ENCODE assay signal across 10 cellular contexts in genomic region chr1:93661829-93662474, GRCh38. TPM values are rescaled to one million over a fixed set of nuclear protein-coding genes. Genes with fewer than 3 reads are reported as not detected.
DNase-seq lines count a peak whose midpoint lies in the region; ATAC-seq and TF ChIP-seq lines count a peak whose summit lies in the region.
"Had no signal": no experiment of that assay in that cellular context is flagged by ENCODE, and none has a peak within 500 bp of the region (broad histone marks: within the 10 kb centered on the region; RNA-seq: fewer than 3 reads in every experiment).

No MANE protein-coding gene starts in this region.

- peaks cover 2% of the 10 kb centered on the region; the same call in 1 of the 2 replicates for H4K20me1 ChIP-seq in GM23248 (ENCODE audit: insufficient read depth)

- H3F3A ChIP-seq in GM23248 (ENCODE audit: insufficient read depth), result peaks cover 93% of the 10 kb centered on the region

- H3K9me3 ChIP-seq in GM23248 (ENCODE audit: low read depth) (no peaks in the 10 kb centered on the region), SJSA1 (replicated peaks) (no peaks in the 10 kb centered on the region), thoracic aorta (no peaks in the 10 kb centered on the region)

- H3K4me1 ChIP-seq in GM23248 (ENCODE audit: insufficient read depth) (peaks cover 83% of the 10 kb centered on the region), SJSA1 (replicated peaks) (peaks cover 72% of the 10 kb centered on the region), thoracic aorta (ENCODE audit: control insufficient read depth in 1 of 2, low read depth in 2 of 2) (peaks cover 39 to 66% of the 10 kb centered on the region in 2 donors)

- in situ Hi-C loops in GM23248 (cut with MboI), result no loop called here

- WGBS in GM23248 (ENCODE audit: low coverage in 1 of 2, low lambda C conversion rate in 2 of 2, missing lambda C conversion rate in 2 of 2), 2 experiments, result 20% methylated on average over 7 of the region's 7 CpGs

- H3K4me2 ChIP-seq in GM23248 (ENCODE audit: unreplicated experiment), result peak overlapping the region; percentile 73

- H3K9ac ChIP-seq in GM23248, result peak overlapping the region; percentile 65

- H3K27me3 ChIP-seq in GM23248 (replicated peaks; ENCODE audit: insufficient read depth), result no peaks in the 10 kb centered on the region
- no peaks in the 10 kb centered on the region for H3K27me3 ChIP-seq in SJSA1 (replicated peaks)
- no peaks in the 10 kb centered on the region for H3K27me3 ChIP-seq in thoracic aorta (replicated peaks; ENCODE audit: insufficient read depth)

- H3K27ac ChIP-seq in GM23248 (peak overlapping the region; percentile 86), SJSA1 (peak overlapping the region; percentile 97), thoracic aorta (peak overlapping the region; percentile 22 to 65)

- no peak for ATAC-seq in thoracic aorta (ENCODE audit: insufficient number of reproducible peaks, low FRiP score, low read depth)
- no peak for ATAC-seq in GM18909 (IDR thresholded peaks at IDR 0.05; ENCODE audit: poor library complexity, unreplicated experiment)
- no peak for ATAC-seq in GM21360 (IDR thresholded peaks at IDR 0.05; ENCODE audit: unreplicated experiment)
- ATAC-seq in HG03196 (IDR thresholded peaks at IDR 0.05; ENCODE audit: unreplicated experiment), result no peak
- ATAC-seq: stimulated activated naive CD8-positive, alpha-beta T cell treated with anti-CD3 and anti-CD28 coated beads, Interleukin-15, Interleukin-2, amounts not matched to agents 100 U/mL and 50 U/mL, for 24 hours had no signal

- DNase-seq in GM23248 (peak; percentile 92), SJSA1 (ENCODE audit: low read depth in 1 of 2, low spot score in 2 of 2) (peak; percentile 70 to 90), fibroblast of the aortic adventitia (ENCODE audit: low read depth) (peak; percentile 93), thoracic aorta (ENCODE audit: low spot score) (no peak)
- no peak for DNase-seq in activated CD4-positive, alpha-beta T cell treated with anti-CD3 and anti-CD28 coated beads for 48 hours
- DNase-seq: NCI-H774; stimulated activated naive CD8-positive, alpha-beta T cell treated with anti-CD3 and anti-CD28 coated beads, Interleukin-15, Interleukin-2, amounts not matched to agents 100 U/mL and 50 U/mL, for 24 hours had no signal

- peaks cover 94% of the 10 kb centered on the region for H3K79me2 ChIP-seq in GM23248 (ENCODE audit: insufficient read depth)

- no peaks in the 10 kb centered on the region for H3K9me2 ChIP-seq in GM23248 (ENCODE audit: insufficient read depth)

- no peak for TF ChIP-seq CTCF in fibroblast of the aortic adventitia (IDR thresholded peaks at IDR 0.05; ENCODE audit: insufficient read depth, low read length)
- no peak for TF ChIP-seq CTCF in thoracic aorta (IDR thresholded peaks at IDR 0.05)

- peak overlapping the region; percentile 52 for H3K4me3 ChIP-seq in GM23248
- H3K4me3 ChIP-seq in SJSA1, result 0 out of 2 replicates have a peak overlapping the region, but pooled peaks have one; percentile 2
- H3K4me3 ChIP-seq in fibroblast of the aortic adventitia (ENCODE audit: low read depth, low read length), result no peak overlapping the region
- H3K4me3 ChIP-seq in thoracic aorta, result peak overlapping the region; percentile 29

- H2AFZ ChIP-seq in GM23248, result no peak overlapping the region

- peaks cover 51% of the 10 kb centered on the region for H3K36me3 ChIP-seq in GM23248 (ENCODE audit: low read depth)
- H3K36me3 ChIP-seq in SJSA1, result peaks cover 73% of the 10 kb centered on the region
- no peaks in the 10 kb centered on the region for H3K36me3 ChIP-seq in thoracic aorta

RNA-seq across cellular contexts. Expression of gene BCAR3, which starts 19.7 kb away (rescaled TPM):
- 79.5 and 83.2 TPM in 2 replicates for total RNA-seq in GM23248 (2014; rRNA removed; shearing (Covaris generic))
- polyA plus RNA-seq in GM23248 (2016; fragmentation: Nextera tagmentation; extraction: Ambion mirVana), result 62.2 and 65.1 TPM in 2 replicates
- total RNA-seq in SJSA1 (2014; rRNA removed; shearing (Covaris generic)), result 49.5 and 50.4 TPM in 2 replicates
- total RNA-seq in fibroblast of the aortic adventitia (ENCODE audit: low replicate concordance), result 20.6 and 34.4 TPM in 2 replicates
- 10 to 100 TPM; 26.7 to 36.3 TPM for total RNA-seq in thoracic aorta

Comparison
In these comparisons a context has a peak if more than half of its experiments do, and no peak if none do; other contexts are left out.
1. DNase-seq: peak in GM23248 (single experiment), SJSA1 (2 of 2) and fibroblast of the aortic adventitia (single experiment); none in thoracic aorta (single experiment) and activated CD4-positive, alpha-beta T cell treated with anti-CD3 and anti-CD28 coated beads for 48 hours (single experiment).
2. H3K27ac ChIP-seq: peak in every context shown above with its lines; median percentile 97 in SJSA1; 86 in GM23248; 44 in thoracic aorta.